7 cellular contexts compared by ENCODE assay signal in the genomic region with DNA sequence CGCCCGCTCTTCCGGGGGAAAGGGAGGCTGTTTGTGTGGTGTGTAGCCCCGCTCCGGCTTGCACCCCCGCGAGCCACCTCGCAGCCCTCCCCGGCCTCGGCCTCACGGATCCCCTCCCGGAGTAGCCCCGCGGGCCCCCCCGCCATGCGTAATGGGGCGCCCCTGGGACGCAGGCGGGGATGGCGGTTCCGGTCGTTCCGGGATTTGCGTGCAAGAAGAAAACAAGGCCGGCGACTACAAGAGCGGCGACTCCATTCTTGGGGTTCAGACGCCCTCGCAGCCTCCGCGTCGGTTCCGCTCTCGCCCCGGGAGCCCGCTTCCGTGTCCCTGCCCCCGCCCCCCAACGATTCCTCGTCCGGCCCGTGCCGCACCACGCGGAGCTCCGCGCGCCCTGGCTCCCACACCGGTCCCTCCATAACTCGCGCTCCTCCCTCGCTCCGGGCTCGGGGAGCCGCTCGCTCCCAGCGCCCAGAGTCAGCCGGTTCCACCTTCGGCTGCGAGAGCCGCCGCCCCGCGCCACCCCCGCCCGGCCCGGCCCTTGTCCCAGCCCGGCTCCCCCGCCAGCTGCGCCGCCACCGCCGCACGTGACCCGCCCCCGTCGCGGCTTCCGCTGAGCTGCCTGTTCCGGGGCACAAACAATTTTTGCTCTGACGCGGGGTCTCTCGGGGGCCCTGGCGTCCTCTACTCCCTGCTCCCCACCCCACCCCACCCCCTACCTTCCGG.
DNase-seq lines count a peak whose midpoint lies in the region; ATAC-seq, FAIRE-seq and TF ChIP-seq lines count a peak whose summit lies in the region.

No MANE protein-coding gene starts in this region.

- peaks cover 34 to 52% of the 10 kb centered on the region in 2 experiments for H3K4me1 ChIP-seq in K562 (replicated peaks in 1 of 2; ENCODE audit: control insufficient read depth in 2 of 2, insufficient read depth in 2 of 2, low read length in 2 of 2)

- no peaks in the 10 kb centered on the region for H3K36me3 Mint-ChIP-seq in T-helper 2 cell treated with Interferon-gamma antibody and Interleukin-4, amounts not matched to agents 5 μg/mL and 100 μg/mL, for 36 hours (ENCODE audit: low read depth)
- no peaks in the 10 kb centered on the region for H3K36me3 Mint-ChIP-seq in immature natural killer cell

- peak overlapping the region; percentile 48 for H3K4me3 ChIP-seq in K562

- no peak for TF ChIP-seq EP300 in K562 (IDR thresholded peaks at IDR 0.05; ENCODE audit: low read length)

- peak; percentile 68 for DNase-seq in T-helper 2 cell treated with Interferon-gamma antibody and Interleukin-4, amounts not matched to agents 5 μg/mL and 100 μg/mL, for 36 hours (ENCODE audit: low spot score)
- DNase-seq in K562 (ENCODE audit: extremely low read depth in 1 of 4, low spot score in 3 of 4) (peak; percentile 73 to 82 (median 80)), immature natural killer cell (peak; percentile 82), A172 (ENCODE audit: low spot score) (no peak)
- DNase-seq in stimulated activated CD4-positive, alpha-beta T cell treated with anti-CD3 and anti-CD28 coated beads, Interleukin-12 subunit alpha, Interleukin-12 subunit beta, amount 100 ng/mL, for 4 hours, result peak; percentile 72

- POLR2A ChIA-PET in K562 (lab: Yijun Ruan, JAX), result interaction anchor here (0.6 to 2.3 kb wide), 11 partner anchors 11 to 445 kb away, joined by 3 to 7 read pairs (median 3); no protein-coding TSS in a partner anchor

- H3K27ac Mint-ChIP-seq in T-helper 2 cell treated with Interferon-gamma antibody and Interleukin-4, amounts not matched to agents 5 μg/mL and 100 μg/mL, for 36 hours, result peak overlapping the region; percentile 97
- H3K27ac Mint-ChIP-seq in immature natural killer cell, result peak overlapping the region; percentile 93 to 98 (median 96)

- peaks cover 3% of the 10 kb centered on the region for H3K9me3 ChIP-seq in K562 (replicated peaks; ENCODE audit: control insufficient read depth, insufficient read depth, low read depth, low read length)

- no peaks in the 10 kb centered on the region for H3K27me3 ChIP-seq in K562 (ENCODE audit: control insufficient read depth in 2 of 2, insufficient read depth in 2 of 2, low read length in 2 of 2)

- H3K9ac ChIP-seq in K562 (ENCODE audit: insufficient read depth in 1 of 2, low read depth in 2 of 2, low read length in 2 of 2), result peak overlapping the region; percentile 94 to 97

- in situ Hi-C loops in K562 (cut with MboI), result no loop called here

- H3K4me1 Mint-ChIP-seq in T-helper 2 cell treated with Interferon-gamma antibody and Interleukin-4, amounts not matched to agents 5 μg/mL and 100 μg/mL, for 36 hours (ENCODE audit: low read depth), result peaks cover 20% of the 10 kb centered on the region
- H3K4me1 Mint-ChIP-seq in immature natural killer cell, result peaks cover 30 to 31% of the 10 kb centered on the region in 2 donors

- no peaks in the 10 kb centered on the region for H4K20me1 ChIP-seq in K562 (replicated peaks; ENCODE audit: control insufficient read depth, insufficient read depth, low read length)

- no peaks in the 10 kb centered on the region for H3K27me3 Mint-ChIP-seq in T-helper 2 cell treated with Interferon-gamma antibody and Interleukin-4, amounts not matched to agents 5 μg/mL and 100 μg/mL, for 36 hours (ENCODE audit: low read depth)
- peaks cover 13 to 41% (median 37%) of the 10 kb centered on the region in 3 donors for H3K27me3 Mint-ChIP-seq in immature natural killer cell (ENCODE audit: low read depth in 3 of 3)

- peak overlapping the region; percentile 71; the same call in 1 of the 2 replicates for H2AFZ ChIP-seq in K562 (ENCODE audit: low read depth, low read length)

- no peaks in the 10 kb centered on the region for H3K9me3 Mint-ChIP-seq in T-helper 2 cell treated with Interferon-gamma antibody and Interleukin-4, amounts not matched to agents 5 μg/mL and 100 μg/mL, for 36 hours
- peaks cover 0 to 5% (median 0%) of the 10 kb centered on the region in 6 donors for H3K9me3 Mint-ChIP-seq in immature natural killer cell

- H3K79me2 ChIP-seq in K562 (ENCODE audit: control insufficient read depth, insufficient read depth, low read length), result peaks cover 53% of the 10 kb centered on the region

- BruUV-seq in K562 (replicated peaks; lab: Mats Ljungman, UMichigan), result no TSS peak

- ATAC-seq in HG02943 (IDR thresholded peaks at IDR 0.05; ENCODE audit: low read depth, unreplicated experiment) (peak; percentile 24), K562 (peak; percentile 54)

- no peak for FAIRE-seq in K562 (lab: Jason Lieb, UNC)

- peak overlapping the region; percentile 82 for H3K4me2 ChIP-seq in K562 (ENCODE audit: insufficient read depth, low read length)

- TF ChIP-seq CTCF in K562 (IDR thresholded peaks at IDR 0.05 in 2 of 3, conservative IDR thresholded peaks at IDR 0.05 in 1 of 3; ENCODE audit: insufficient read depth in 2 of 3, low read depth in 1 of 3, low read length in 3 of 3), result no peak

- H3K4me3 Mint-ChIP-seq in T-helper 2 cell treated with Interferon-gamma antibody and Interleukin-4, amounts not matched to agents 5 μg/mL and 100 μg/mL, for 36 hours, result peak overlapping the region; percentile 90
- peak overlapping the region; percentile 82 to 88 (median 85) for H3K4me3 Mint-ChIP-seq in immature natural killer cell

- TF ChIP-seq POLR2A in GM15510 (IDR thresholded peaks at IDR 0.05; ENCODE audit: borderline replicate concordance, extremely low read depth, insufficient read length), result peak; percentile 54
- TF ChIP-seq POLR2A in K562 (conservative IDR thresholded peaks at IDR 0.05), result peak; percentile 8; the same call in 1 of the 2 replicates

- H3K27ac ChIP-seq in K562 (ENCODE audit: extremely low read depth, low read depth, low read length), result peak overlapping the region; percentile 99

- CTCF ChIA-PET in K562 (lab: Yijun Ruan, JAX; ENCODE audit: low intra/inter-chr PET ratio), result no interaction called here

- intact Hi-C loops in K562 (cut with micrococcal nuclease), result loop anchor here (10.0 kb wide), 2 partner anchors 162 to 288 kb away; no protein-coding TSS in a partner anchor

- no peak for TF ChIP-seq RAD21 in K562 (CRISPR knock-in tag; conservative IDR thresholded peaks at IDR 0.05 in 1 of 2, IDR thresholded peaks at IDR 0.05 in 1 of 2)

- no peaks in the 10 kb centered on the region for H3K36me3 ChIP-seq in K562 (ENCODE audit: control insufficient read depth, insufficient read depth, low read length)

- 1% methylated on average over 14 of the region's 86 CpGs for WGBS in K562 (ENCODE audit: insufficient coverage, low coverage, missing lambda C conversion rate)

- no peaks in the 10 kb centered on the region for H3K9me1 ChIP-seq in K562 (ENCODE audit: control insufficient read depth, insufficient read depth, low read length)

TF ChIP-seq in K562, 482 proteins besides CTCF, POLR2A, EP300 and RAD21 (continues in another document):
- TF ChIP-seq HMGN3 (IDR thresholded peaks at IDR 0.05; ENCODE audit: borderline replicate concordance, extremely low read depth, insufficient read length, low read depth, low read length) (no peak), GABPB1 (CRISPR knock-in tag; IDR thresholded peaks at IDR 0.05) (peak; percentile 22; the same call in 1 of the 2 replicates), ZNF830 (CRISPR knock-in tag; IDR thresholded peaks at IDR 0.05) (no peak), KAT2B (IDR thresholded peaks at IDR 0.05; ENCODE audit: low read depth, low read length) (no peak), HNRNPK (IDR thresholded peaks at IDR 0.05; ENCODE audit: low read depth, low read length, poor library complexity, severe bottlenecking) (peak; percentile 13), MCM3 (IDR thresholded peaks at IDR 0.05) (no peak), ZNF584 (CRISPR knock-in tag; IDR thresholded peaks at IDR 0.05; ENCODE audit: low read depth) (0 out of 2 replicates have a peak, but pooled peaks have one; percentile 22), HNRNPLL (IDR thresholded peaks at IDR 0.05; ENCODE audit: low read depth, low read length, poor library complexity, severe bottlenecking) (peak; percentile 41)
- TF ChIP-seq, protein P1, sequence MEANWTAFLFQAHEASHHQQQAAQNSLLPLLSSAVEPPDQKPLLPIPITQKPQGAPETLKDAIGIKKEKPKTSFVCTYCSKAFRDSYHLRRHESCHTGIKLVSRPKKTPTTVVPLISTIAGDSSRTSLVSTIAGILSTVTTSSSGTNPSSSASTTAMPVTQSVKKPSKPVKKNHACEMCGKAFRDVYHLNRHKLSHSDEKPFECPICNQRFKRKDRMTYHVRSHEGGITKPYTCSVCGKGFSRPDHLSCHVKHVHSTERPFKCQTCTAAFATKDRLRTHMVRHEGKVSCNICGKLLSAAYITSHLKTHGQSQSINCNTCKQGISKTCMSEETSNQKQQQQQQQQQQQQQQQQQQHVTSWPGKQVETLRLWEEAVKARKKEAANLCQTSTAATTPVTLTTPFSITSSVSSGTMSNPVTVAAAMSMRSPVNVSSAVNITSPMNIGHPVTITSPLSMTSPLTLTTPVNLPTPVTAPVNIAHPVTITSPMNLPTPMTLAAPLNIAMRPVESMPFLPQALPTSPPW (CRISPR knock-in tag; IDR thresholded peaks at IDR 0.05), result peak; percentile 76; the same call in 1 of the 2 replicates
- TF ChIP-seq, protein P2, sequence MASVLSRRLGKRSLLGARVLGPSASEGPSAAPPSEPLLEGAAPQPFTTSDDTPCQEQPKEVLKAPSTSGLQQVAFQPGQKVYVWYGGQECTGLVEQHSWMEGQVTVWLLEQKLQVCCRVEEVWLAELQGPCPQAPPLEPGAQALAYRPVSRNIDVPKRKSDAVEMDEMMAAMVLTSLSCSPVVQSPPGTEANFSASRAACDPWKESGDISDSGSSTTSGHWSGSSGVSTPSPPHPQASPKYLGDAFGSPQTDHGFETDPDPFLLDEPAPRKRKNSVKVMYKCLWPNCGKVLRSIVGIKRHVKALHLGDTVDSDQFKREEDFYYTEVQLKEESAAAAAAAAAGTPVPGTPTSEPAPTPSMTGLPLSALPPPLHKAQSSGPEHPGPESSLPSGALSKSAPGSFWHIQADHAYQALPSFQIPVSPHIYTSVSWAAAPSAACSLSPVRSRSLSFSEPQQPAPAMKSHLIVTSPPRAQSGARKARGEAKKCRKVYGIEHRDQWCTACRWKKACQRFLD (CRISPR knock-in tag; IDR thresholded peaks at IDR 0.05), result peak; percentile 74; the same call in 1 of the 2 replicates
- TF ChIP-seq, protein P3, sequence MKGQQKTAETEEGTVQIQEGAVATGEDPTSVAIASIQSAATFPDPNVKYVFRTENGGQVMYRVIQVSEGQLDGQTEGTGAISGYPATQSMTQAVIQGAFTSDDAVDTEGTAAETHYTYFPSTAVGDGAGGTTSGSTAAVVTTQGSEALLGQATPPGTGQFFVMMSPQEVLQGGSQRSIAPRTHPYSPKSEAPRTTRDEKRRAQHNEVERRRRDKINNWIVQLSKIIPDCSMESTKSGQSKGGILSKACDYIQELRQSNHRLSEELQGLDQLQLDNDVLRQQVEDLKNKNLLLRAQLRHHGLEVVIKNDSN (CRISPR knock-in tag; IDR thresholded peaks at IDR 0.05), result peak; percentile 77
- TF ChIP-seq, protein P4, sequence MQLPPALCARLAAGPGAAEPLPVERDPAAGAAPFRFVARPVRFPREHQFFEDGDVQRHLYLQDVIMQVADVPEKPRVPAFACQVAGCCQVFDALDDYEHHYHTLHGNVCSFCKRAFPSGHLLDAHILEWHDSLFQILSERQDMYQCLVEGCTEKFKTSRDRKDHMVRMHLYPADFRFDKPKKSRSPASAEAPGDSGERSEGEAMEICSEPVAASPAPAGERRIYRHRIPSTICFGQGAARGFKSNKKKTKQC (CRISPR knock-in tag; IDR thresholded peaks at IDR 0.05), result no peak
